Comparison of ENCODE assay signal across 10 cellular contexts in genomic region chr10:108465871-108466641, GRCh38.
A peak's percentile ranks its signal among the peaks of the same experiment; 100 is the strongest.
DNase-seq lines count a peak whose midpoint lies in the region; ATAC-seq and TF ChIP-seq lines count a peak whose summit lies in the region.
"Had no signal": no experiment of that assay in that cellular context is flagged by ENCODE, and none has a peak within 500 bp of the region (broad histone marks: within the 10 kb centered on the region; RNA-seq: fewer than 3 reads in every experiment).

No MANE protein-coding gene starts in this region.

- H3K27me3 ChIP-seq in ectodermal cell (ENCODE audit: control insufficient read depth, insufficient read depth, low read length, poor library complexity, severe bottlenecking) (peaks cover 27% of the 10 kb centered on the region), stomach (peaks cover 0 to 11% (median 9%) of the 10 kb centered on the region in 3 donors)
- no peaks in the 10 kb centered on the region for H3K27me3 ChIP-seq in CD8-positive, alpha-beta memory T cell (ENCODE audit: insufficient read depth, low read length, poor library complexity, severe bottlenecking)

- peaks cover 1 to 18% (median 5%) of the 10 kb centered on the region in 5 donors for H3K9me3 Mint-ChIP-seq in CD8-positive, alpha-beta memory T cell
- H3K9me3 Mint-ChIP-seq in activated T-helper 2 cell treated with anti-CD3 and anti-CD28 coated beads, Interferon-gamma antibody, Interleukin-2, Interleukin-4, amounts not matched to agents 10 μg/mL and 5 μg/mL and 100 μg/mL, durations not matched to agents 14 hours and 24 hours and 36 hours: no peaks in the 10 kb centered on the region

- peak; percentile 68 for ATAC-seq in HG02678 (IDR thresholded peaks at IDR 0.05; ENCODE audit: unreplicated experiment)
- peak; percentile 90 for ATAC-seq in left lobe of liver
- no peak for ATAC-seq in HG03139 (IDR thresholded peaks at IDR 0.05; ENCODE audit: unreplicated experiment)

- H3K4me1 ChIP-seq in ectodermal cell (ENCODE audit: control insufficient read depth, insufficient read depth, low read length) (no peaks in the 10 kb centered on the region), stomach (peaks cover 0 to 11% (median 10%) of the 10 kb centered on the region in 4 donors)
- H3K4me1 ChIP-seq in CD8-positive, alpha-beta memory T cell (ENCODE audit: insufficient read depth, low read length): no peaks in the 10 kb centered on the region

- no peak overlapping the region for H3K27ac ChIP-seq in ectodermal cell (ENCODE audit: insufficient read depth, low read depth, low read length, poor library complexity, severe bottlenecking)
- H3K27ac ChIP-seq in stomach: peak overlapping the region in 4 of 5 donors; percentile 54 to 89 (median 66)
- no peak overlapping the region for H3K27ac ChIP-seq in CD8-positive, alpha-beta memory T cell (ENCODE audit: low read depth, low read length)

- DNase-seq in left lobe of liver (ENCODE audit: low spot score) (peak; percentile 56), stomach (peak; percentile 71), COLO829 (ENCODE audit: low spot score) (no peak)
- no peak for DNase-seq in CD8-positive, alpha-beta memory T cell
- DNase-seq in activated T-helper 2 cell treated with anti-CD3 and anti-CD28 coated beads, Interferon-gamma antibody, Interleukin-2, Interleukin-4, amounts not matched to agents 10 μg/mL and 5 μg/mL and 100 μg/mL, durations not matched to agents 14 hours and 24 hours and 36 hours (ENCODE audit: low spot score): no peak
- DNase-seq: activated CD4-positive, alpha-beta T cell treated with anti-CD3 and anti-CD28 coated beads for 1 hour; immature natural killer cell had no signal

- POLR2A ChIA-PET in CD8-positive, alpha-beta memory T cell (lab: Charles Lee): no interaction called here

- H3K4me3 Mint-ChIP-seq in CD8-positive, alpha-beta memory T cell: no peak overlapping the region
- H3K4me3 Mint-ChIP-seq in activated T-helper 2 cell treated with anti-CD3 and anti-CD28 coated beads, Interferon-gamma antibody, Interleukin-2, Interleukin-4, amounts not matched to agents 10 μg/mL and 5 μg/mL and 100 μg/mL, durations not matched to agents 14 hours and 24 hours and 36 hours (ENCODE audit: low read depth): no peak overlapping the region
- H3K4me3 Mint-ChIP-seq: immature natural killer cell had no signal

- intact Hi-C loops in stomach (cut with DNase I; ENCODE audit: low total_unique reads): no loop called here
- intact Hi-C loops in activated T-helper 2 cell treated with anti-CD3 and anti-CD28 coated beads, Interferon-gamma antibody, Interleukin-2, Interleukin-4, amounts not matched to agents 10 μg/mL and 5 μg/mL and 100 μg/mL, durations not matched to agents 14 hours and 24 hours and 36 hours (cut with micrococcal nuclease): no loop called here

- H3K27ac Mint-ChIP-seq in CD8-positive, alpha-beta memory T cell: no peak overlapping the region
- no peak overlapping the region for H3K27ac Mint-ChIP-seq in activated T-helper 2 cell treated with anti-CD3 and anti-CD28 coated beads, Interferon-gamma antibody, Interleukin-2, Interleukin-4, amounts not matched to agents 10 μg/mL and 5 μg/mL and 100 μg/mL, durations not matched to agents 14 hours and 24 hours and 36 hours
- H3K27ac Mint-ChIP-seq: immature natural killer cell had no signal

- H3K9me3 ChIP-seq in ectodermal cell (ENCODE audit: control insufficient read depth, low read length): no peaks in the 10 kb centered on the region
- H3K9me3 ChIP-seq in stomach: peaks cover 0 to 4% (median 0%) of the 10 kb centered on the region in 4 donors
- H3K9me3 ChIP-seq in CD8-positive, alpha-beta memory T cell (ENCODE audit: low read length): no peaks in the 10 kb centered on the region

- H3K36me3 ChIP-seq in ectodermal cell (ENCODE audit: control insufficient read depth, insufficient read depth, low read length) (no peaks in the 10 kb centered on the region), stomach (no peaks in the 10 kb centered on the region)
- H3K36me3 ChIP-seq in CD8-positive, alpha-beta memory T cell (ENCODE audit: insufficient read depth, low read length): no peaks in the 10 kb centered on the region

- CTCF ChIA-PET in CD8-positive, alpha-beta memory T cell (lab: Charles Lee): no interaction called here

- no peaks in the 10 kb centered on the region for H3K27me3 Mint-ChIP-seq in CD8-positive, alpha-beta memory T cell
- H3K27me3 Mint-ChIP-seq in activated T-helper 2 cell treated with anti-CD3 and anti-CD28 coated beads, Interferon-gamma antibody, Interleukin-2, Interleukin-4, amounts not matched to agents 10 μg/mL and 5 μg/mL and 100 μg/mL, durations not matched to agents 14 hours and 24 hours and 36 hours (ENCODE audit: low read depth): peaks cover 6% of the 10 kb centered on the region

- H3K36me3 Mint-ChIP-seq in CD8-positive, alpha-beta memory T cell: no peaks in the 10 kb centered on the region
- no peaks in the 10 kb centered on the region for H3K36me3 Mint-ChIP-seq in activated T-helper 2 cell treated with anti-CD3 and anti-CD28 coated beads, Interferon-gamma antibody, Interleukin-2, Interleukin-4, amounts not matched to agents 10 μg/mL and 5 μg/mL and 100 μg/mL, durations not matched to agents 14 hours and 24 hours and 36 hours (ENCODE audit: low read depth)

- 10 to 13% methylated on average over 62 of the region's 62 CpGs for WGBS in ectodermal cell, 2 experiments
- 4 to 9% (median 7%) methylated on average over 39 to 62 of the region's 62 CpGs for WGBS in stomach, 5 donors

- no peak for TF ChIP-seq EP300 in stomach (IDR thresholded peaks at IDR 0.05)

- H3K4me3 ChIP-seq in ectodermal cell (ENCODE audit: insufficient read depth, low read depth, low read length) (peak overlapping the region; percentile 30), stomach (peak overlapping the region; percentile 57 to 66 (median 62))
- H3K4me3 ChIP-seq in CD8-positive, alpha-beta memory T cell (ENCODE audit: low read length): no peak overlapping the region

- TF ChIP-seq POLR2A in stomach (IDR thresholded peaks at IDR 0.05): no peak

- no peaks in the 10 kb centered on the region for H3K4me1 Mint-ChIP-seq in CD8-positive, alpha-beta memory T cell
- H3K4me1 Mint-ChIP-seq in activated T-helper 2 cell treated with anti-CD3 and anti-CD28 coated beads, Interferon-gamma antibody, Interleukin-2, Interleukin-4, amounts not matched to agents 10 μg/mL and 5 μg/mL and 100 μg/mL, durations not matched to agents 14 hours and 24 hours and 36 hours (ENCODE audit: low read depth): no peaks in the 10 kb centered on the region
- H3K4me1 Mint-ChIP-seq: immature natural killer cell had no signal

- TF ChIP-seq CTCF in stomach (IDR thresholded peaks at IDR 0.05): no peak

Comparison
In these comparisons a context has a peak if more than half of its experiments do, and no peak if none do; other contexts are left out.
1. H3K27ac ChIP-seq: peak in stomach (4 of 5); none in ectodermal cell (single experiment) and CD8-positive, alpha-beta memory T cell (single experiment).
2. DNase-seq: peak in left lobe of liver (single experiment) and stomach (single experiment); none in CD8-positive, alpha-beta memory T cell (0 of 5), COLO829 (single experiment) and activated T-helper 2 cell treated with anti-CD3 and anti-CD28 coated beads, Interferon-gamma antibody, Interleukin-2, Interleukin-4, amounts not matched to agents 10 μg/mL and 5 μg/mL and 100 μg/mL, durations not matched to agents 14 hours and 24 hours and 36 hours (single experiment).